8 cellular contexts compared by ENCODE assay signal in the genomic region with DNA sequence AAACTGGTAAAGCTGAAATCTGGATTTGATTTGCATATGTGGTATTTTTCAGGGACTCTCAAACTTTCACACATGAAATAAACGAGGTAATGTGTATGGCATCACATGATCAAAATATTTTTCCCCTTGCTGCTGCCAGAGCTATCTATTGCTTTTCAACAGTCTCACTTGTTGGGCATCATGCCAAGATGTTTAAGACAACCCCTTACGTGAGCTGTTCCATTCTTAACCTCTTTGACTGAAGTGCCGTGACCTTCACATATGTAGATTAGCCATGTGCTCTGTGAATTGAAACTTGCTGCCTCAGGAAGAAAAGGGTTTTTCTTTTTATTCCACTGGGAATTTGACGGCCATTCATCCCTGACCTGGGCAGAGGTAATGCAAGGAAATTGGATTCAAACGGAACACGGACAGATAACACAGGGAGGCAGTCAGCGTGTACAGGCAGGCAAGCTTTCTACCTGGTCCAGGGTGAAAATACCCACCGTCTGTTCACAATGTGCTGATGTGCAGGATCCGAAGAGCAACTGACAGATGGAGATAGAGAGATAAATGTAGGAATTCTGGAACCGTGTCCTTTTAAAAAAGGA. TPM values are rescaled to one million over a fixed set of nuclear protein-coding genes. Genes with fewer than 3 reads are reported as not detected.
DNase-seq lines count a peak whose midpoint lies in the region; ATAC-seq, FAIRE-seq and TF ChIP-seq lines count a peak whose summit lies in the region.

No MANE protein-coding gene starts in this region.

- peaks cover 84% of the 10 kb centered on the region for H3K4me1 ChIP-seq in BLaER1
- peaks cover 11 to 26% (median 24%) of the 10 kb centered on the region in 3 donors for H3K4me1 ChIP-seq in pancreas

- H3K9ac ChIP-seq in BLaER1, result no peak overlapping the region

- ATAC-seq in GM18870 (IDR thresholded peaks at IDR 0.05; ENCODE audit: unreplicated experiment), result peak; percentile 68
- peak; percentile 48 for ATAC-seq in HG03139 (IDR thresholded peaks at IDR 0.05; ENCODE audit: unreplicated experiment)
- ATAC-seq in pancreas, result peak; percentile 77 to 82 (median 80)

- WGBS in pancreas, 2 donors, result 8 to 10% methylated on average over 10 of the region's 10 CpGs

- H4K20me1 ChIP-seq in BLaER1, result peaks cover 100% of the 10 kb centered on the region

- H3K36me3 ChIP-seq in BLaER1 (peaks cover 23% of the 10 kb centered on the region), pancreas (no peaks in the 10 kb centered on the region)

- no peaks in the 10 kb centered on the region for H3K9me3 ChIP-seq in BLaER1
- no peaks in the 10 kb centered on the region for H3K9me3 ChIP-seq in pancreas

- intact Hi-C loops in pancreas (cut with DNase I), result no loop called here

- DNase-seq in NCI-H524 (lab: John Stamatoyannopoulos, UW), result peak; percentile 98 to 99
- DNase-seq in dermis blood vessel endothelial cell, result peak; percentile 82
- DNase-seq in pancreas, result peak in 3 of 6 donors; percentile 20 to 43 (median 24)
- no peak for DNase-seq in superior temporal gyrus (ENCODE audit: extremely low spot score)
- DNase-seq in GOT3 (lab: John Stamatoyannopoulos, UW), result no peak

- H3K27me3 ChIP-seq in BLaER1, result no peaks in the 10 kb centered on the region
- H3K27me3 ChIP-seq in pancreas, result no peaks in the 10 kb centered on the region

- H3K4me3 ChIP-seq in BLaER1, result no peak overlapping the region
- no peak overlapping the region for H3K4me3 ChIP-seq in pancreas

- H3K27ac ChIP-seq in BLaER1 (no peak overlapping the region), pancreas (peak overlapping the region in 1 of 4 donors; percentile 37)

- TF ChIP-seq CTCF in pancreas (IDR thresholded peaks at IDR 0.05), result no peak

- peak overlapping the region; percentile 58 for H3K4me2 ChIP-seq in BLaER1

- FAIRE-seq in pancreas (lab: Jason Lieb, UNC), result no peak

RNA-seq across cellular contexts. Expression of a gene that starts 14.2 kb away (rescaled TPM):
- total RNA-seq in dermis blood vessel endothelial cell, result 37.8 and 45.9 TPM in 2 replicates
- 10 to 100 TPM; 32.1 to 68.0 (median 43.7) TPM for total RNA-seq in pancreas
- 10 to 100 TPM; 16.2 to 16.4 TPM for polyA plus RNA-seq in pancreas

Comparison
In these comparisons a context has a peak if more than half of its experiments do, and no peak if none do; other contexts are left out.
1. DNase-seq: peak in NCI-H524 (2 of 2) and dermis blood vessel endothelial cell (single experiment); none in superior temporal gyrus (single experiment) and GOT3 (single experiment).
2. Peak in every context shown above with its lines, with median percentiles within 50 percentile points of each other: ATAC-seq.